11 cellular contexts compared by ENCODE assay signal in genomic region chr22:44698531-44699421, GRCh38. TPM values are rescaled to one million over a fixed set of nuclear protein-coding genes. Genes with fewer than 3 reads are reported as not detected.
DNase-seq lines count a peak whose midpoint lies in the region; ATAC-seq, FAIRE-seq and TF ChIP-seq lines count a peak whose summit lies in the region.
"Had no signal": no experiment of that assay in that cellular context is flagged by ENCODE, and none has a peak within 500 bp of the region (broad histone marks: within the 10 kb centered on the region; RNA-seq: fewer than 3 reads in every experiment).

No MANE protein-coding gene starts in this region.

- TF ChIP-seq CTCF in astrocyte (IDR thresholded peaks at IDR 0.05; ENCODE audit: insufficient read depth, low read depth, low read length): no peak

- H3K4me1 Mint-ChIP-seq in astrocyte (ENCODE audit: low read depth, unreplicated experiment): peaks cover 23% of the 10 kb centered on the region
- peaks cover 47 to 51% of the 10 kb centered on the region in 2 donors for H3K4me1 Mint-ChIP-seq in immature natural killer cell
- peaks cover 29% of the 10 kb centered on the region for H3K4me1 Mint-ChIP-seq in stimulated activated effector memory CD8-positive, alpha-beta T cell treated with anti-CD3 and anti-CD28 coated beads, Interleukin-12 subunit alpha, Interleukin-12 subunit beta, amount 100 ng/mL, for 72 hours

- H3K36me3 Mint-ChIP-seq in astrocyte (ENCODE audit: low read depth, unreplicated experiment) (no peaks in the 10 kb centered on the region), immature natural killer cell (no peaks in the 10 kb centered on the region)
- peaks cover 8% of the 10 kb centered on the region for H3K36me3 Mint-ChIP-seq in stimulated activated effector memory CD8-positive, alpha-beta T cell treated with anti-CD3 and anti-CD28 coated beads, Interleukin-12 subunit alpha, Interleukin-12 subunit beta, amount 100 ng/mL, for 72 hours

- H3K9me2 ChIP-seq in GM23248 (ENCODE audit: insufficient read depth): no peaks in the 10 kb centered on the region

- H3K27me3 ChIP-seq in GM23248 (replicated peaks; ENCODE audit: insufficient read depth) (no peaks in the 10 kb centered on the region), astrocyte (ENCODE audit: insufficient read depth, low read length) (no peaks in the 10 kb centered on the region)

- H2AFZ ChIP-seq in GM23248 (peak overlapping the region; percentile 68), astrocyte (ENCODE audit: low read depth, low read length) (peak overlapping the region; percentile 71)

- in situ Hi-C loops in GM23248 (cut with MboI): no loop called here

- H3K9me3 ChIP-seq in GM23248 (ENCODE audit: low read depth): no peaks in the 10 kb centered on the region
- H3K9me3 ChIP-seq in astrocyte (ENCODE audit: insufficient read depth, low read depth, low read length): no peaks in the 10 kb centered on the region

- no peaks in the 10 kb centered on the region for H3K9me3 Mint-ChIP-seq in astrocyte (ENCODE audit: unreplicated experiment)
- no peaks in the 10 kb centered on the region for H3K9me3 Mint-ChIP-seq in immature natural killer cell
- H3K9me3 Mint-ChIP-seq in stimulated activated effector memory CD8-positive, alpha-beta T cell treated with anti-CD3 and anti-CD28 coated beads, Interleukin-12 subunit alpha, Interleukin-12 subunit beta, amount 100 ng/mL, for 72 hours: no peaks in the 10 kb centered on the region

- H3K9ac ChIP-seq in GM23248: peak overlapping the region; percentile 78
- H3K9ac ChIP-seq in astrocyte (ENCODE audit: low read length): peak overlapping the region; percentile 78
- H3K9ac ChIP-seq: KMS-11 had no signal

- ATAC-seq in stimulated activated effector memory CD8-positive, alpha-beta T cell treated with anti-CD3 and anti-CD28 coated beads, Interleukin-12 subunit alpha, Interleukin-12 subunit beta, amount 100 ng/mL, for 72 hours: no peak
- no peak for ATAC-seq in GM21390 (IDR thresholded peaks at IDR 0.05; ENCODE audit: unreplicated experiment)

- DNase-seq in GM23248 (peak; percentile 94), astrocyte (ENCODE audit: low read depth) (peak; percentile 95), immature natural killer cell (peak; percentile 29 to 63 (median 54)), dermis blood vessel endothelial cell (no peak), NCI-H2081 treated with DMSO at 0.1 percent for 48 hours (lab: John Stamatoyannopoulos, UW) (no peak), NCI-H2081 (lab: John Stamatoyannopoulos, UW) (no peak)
- no peak for DNase-seq in stimulated activated effector memory CD8-positive, alpha-beta T cell treated with anti-CD3 and anti-CD28 coated beads, Interleukin-12 subunit alpha, Interleukin-12 subunit beta, amount 100 ng/mL, for 72 hours (ENCODE audit: low spot score in 2 of 2)
- DNase-seq: dorsolateral prefrontal cortex had no signal

- H3K79me2 ChIP-seq in GM23248 (ENCODE audit: insufficient read depth) (peaks cover 7% of the 10 kb centered on the region; the same call in 1 of the 2 replicates), astrocyte (ENCODE audit: insufficient read depth, low read length) (peaks cover 5% of the 10 kb centered on the region)

- H3K27ac ChIP-seq in GM23248: peak overlapping the region; percentile 94
- peak overlapping the region; percentile 89 for H3K27ac ChIP-seq in astrocyte (ENCODE audit: low read depth, low read length)
- H3K27ac ChIP-seq: KMS-11 had no signal

- peaks cover 22% of the 10 kb centered on the region for H3F3A ChIP-seq in GM23248 (ENCODE audit: insufficient read depth)

- 10 to 11% methylated on average over 23 of the region's 23 CpGs for WGBS in GM23248 (ENCODE audit: low coverage in 1 of 2, low lambda C conversion rate in 2 of 2, missing lambda C conversion rate in 2 of 2), 2 experiments

- H4K20me1 ChIP-seq in GM23248 (ENCODE audit: insufficient read depth) (no peaks in the 10 kb centered on the region), astrocyte (ENCODE audit: insufficient read depth, low read length) (peaks cover 9% of the 10 kb centered on the region)

- H3K4me3 ChIP-seq in GM23248 (peak overlapping the region; percentile 35), astrocyte (ENCODE audit: insufficient read depth, low read depth, low read length) (no peak overlapping the region)
- H3K4me3 ChIP-seq: dorsolateral prefrontal cortex had no signal

- FAIRE-seq in astrocyte (lab: Jason Lieb, UNC): no peak

- H3K4me3 Mint-ChIP-seq in astrocyte (ENCODE audit: unreplicated experiment): no peak overlapping the region
- H3K4me3 Mint-ChIP-seq in immature natural killer cell: peak overlapping the region; percentile 6 to 54 (median 40)
- no peak overlapping the region for H3K4me3 Mint-ChIP-seq in stimulated activated effector memory CD8-positive, alpha-beta T cell treated with anti-CD3 and anti-CD28 coated beads, Interleukin-12 subunit alpha, Interleukin-12 subunit beta, amount 100 ng/mL, for 72 hours

- H3K27me3 Mint-ChIP-seq in astrocyte (ENCODE audit: low read depth, unreplicated experiment) (peaks cover 3% of the 10 kb centered on the region), immature natural killer cell (ENCODE audit: low read depth in 3 of 3) (peaks cover 0 to 7% (median 2%) of the 10 kb centered on the region in 3 donors)

- peak overlapping the region; percentile 93 for H3K27ac Mint-ChIP-seq in astrocyte (ENCODE audit: unreplicated experiment)
- H3K27ac Mint-ChIP-seq in immature natural killer cell: peak overlapping the region in 5 of 6 donors; percentile 67 to 85 (median 79)
- peak overlapping the region; percentile 85 for H3K27ac Mint-ChIP-seq in stimulated activated effector memory CD8-positive, alpha-beta T cell treated with anti-CD3 and anti-CD28 coated beads, Interleukin-12 subunit alpha, Interleukin-12 subunit beta, amount 100 ng/mL, for 72 hours

- H3K4me2 ChIP-seq in GM23248 (ENCODE audit: unreplicated experiment) (peak overlapping the region; percentile 78), astrocyte (ENCODE audit: low read length) (peak overlapping the region; percentile 77)
- H3K4me2 ChIP-seq: KMS-11 had no signal

- H3K4me1 ChIP-seq in GM23248 (ENCODE audit: insufficient read depth) (peaks cover 31% of the 10 kb centered on the region), astrocyte (ENCODE audit: insufficient read depth, low read length) (peaks cover 33% of the 10 kb centered on the region)

- H3K36me3 ChIP-seq in GM23248 (ENCODE audit: low read depth) (no peaks in the 10 kb centered on the region), astrocyte (ENCODE audit: insufficient read depth, low read length) (no peaks in the 10 kb centered on the region)

RNA-seq across cellular contexts. Expression of gene PRR5, which starts 3.2 kb away (rescaled TPM):
- total RNA-seq in GM23248 (2014; rRNA removed; shearing (Covaris generic)): 20.0 and 24.0 TPM in 2 replicates
- 18.2 and 18.9 TPM in 2 replicates for polyA plus RNA-seq in GM23248 (2016; fragmentation: Nextera tagmentation; extraction: Ambion mirVana)
- total RNA-seq in astrocyte: 21.3 and 23.6 TPM in 2 replicates
- polyA plus RNA-seq in immature natural killer cell: 100 to 1,000 TPM; 102 to 168 (median 112) TPM
- 12.4 and 13.6 TPM in 2 replicates for total RNA-seq in dermis blood vessel endothelial cell

RNA-seq across cellular contexts. Expression of gene ARHGAP8, which starts 53.6 kb away (rescaled TPM):
- 0.13 and 0.54 TPM in 2 replicates for total RNA-seq in GM23248 (2014; rRNA removed; shearing (Covaris generic))
- polyA plus RNA-seq in GM23248 (2016; fragmentation: Nextera tagmentation; extraction: Ambion mirVana) (not detected in 2 replicates), immature natural killer cell (1 to 10 TPM in 1 of 3 donors, under 1 TPM in 1, not detected in 1; 0.60 to 2.0 TPM)
- total RNA-seq in astrocyte (1.3 and 2.8 TPM in 2 replicates), dermis blood vessel endothelial cell (0.09 TPM in 1 of 2 replicates, not detected in the other)
- total RNA-seq: OCI-LY7 had no signal

Comparison
In these comparisons a context has a peak if more than half of its experiments do, and no peak if none do; other contexts are left out.
1. DNase-seq: peak in GM23248 (single experiment), astrocyte (single experiment) and immature natural killer cell (3 of 3); none in stimulated activated effector memory CD8-positive, alpha-beta T cell treated with anti-CD3 and anti-CD28 coated beads, Interleukin-12 subunit alpha, Interleukin-12 subunit beta, amount 100 ng/mL, for 72 hours (0 of 2), dermis blood vessel endothelial cell (single experiment), NCI-H2081 treated with DMSO at 0.1 percent for 48 hours (single experiment) and NCI-H2081 (0 of 2).
2. H3K4me3 Mint-ChIP-seq: peak in immature natural killer cell (5 of 5); none in astrocyte (single experiment) and stimulated activated effector memory CD8-positive, alpha-beta T cell treated with anti-CD3 and anti-CD28 coated beads, Interleukin-12 subunit alpha, Interleukin-12 subunit beta, amount 100 ng/mL, for 72 hours (single experiment).
3. Peak in every context shown above with its lines, with median percentiles within 50 percentile points of each other: H3K27ac Mint-ChIP-seq.